ENCODE assay signal across 1 cellular context in genomic region chr17:68057531-68057952, GRCh38.
TF ChIP-seq lines count a peak whose summit lies in the region.

No MANE protein-coding gene starts in this region.

TF ChIP-seq in K562, 482 proteins besides CTCF, POLR2A, EP300 and RAD21 (continued from another document and continues in another):
- TF ChIP-seq ZBTB49 (CRISPR knock-in tag; IDR thresholded peaks at IDR 0.05; ENCODE audit: borderline replicate concordance) (no peak), RCOR1 (IDR thresholded peaks at IDR 0.05; ENCODE audit: borderline replicate concordance in 1 of 2, low read depth in 2 of 2, low read length in 2 of 2) (peak in 1 of 2 experiments; percentile 30; a peak in 1 of 4 replicates), POLR2B (IDR thresholded peaks at IDR 0.05; ENCODE audit: low read depth, partially characterized antibody) (no peak), HDGF (IDR thresholded peaks at IDR 0.05) (no peak), ZC3H8 (IDR thresholded peaks at IDR 0.05) (no peak), NR2C2 (CRISPR knock-in tag; IDR thresholded peaks at IDR 0.05) (no peak), NR2C2 (tag; IDR thresholded peaks at IDR 0.05) (no peak), NRF1 (conservative IDR thresholded peaks at IDR 0.05 in 1 of 2, IDR thresholded peaks at IDR 0.05 in 1 of 2) (no peak), CC2D1A (IDR thresholded peaks at IDR 0.05) (peak; percentile 57; the same call in 1 of the 2 replicates), HNRNPK (IDR thresholded peaks at IDR 0.05; ENCODE audit: low read depth, low read length, poor library complexity, severe bottlenecking) (no peak), MYBL2 (IDR thresholded peaks at IDR 0.05; ENCODE audit: low read depth) (peak; percentile 45; the same call in 1 of the 2 replicates), MYBL2 (CRISPR knock-in tag; IDR thresholded peaks at IDR 0.05; ENCODE audit: borderline replicate concordance) (no peak), ATF3 (IDR thresholded peaks at IDR 0.05) (no peak), ATF3 (CRISPR knock-in tag; conservative IDR thresholded peaks at IDR 0.05) (no peak), BCOR (IDR thresholded peaks at IDR 0.05) (peak; percentile 88), SREBF2 (CRISPR knock-in tag; IDR thresholded peaks at IDR 0.05) (no peak), FOXM1 (IDR thresholded peaks at IDR 0.05; ENCODE audit: low read depth) (0 out of 2 replicates have a peak, but pooled peaks have one; percentile 26), FOXM1 (CRISPR knock-in tag; IDR thresholded peaks at IDR 0.05; ENCODE audit: low read depth) (no peak), AFF1 (IDR thresholded peaks at IDR 0.05; ENCODE audit: low read depth in 1 of 2, partially characterized antibody in 2 of 2) (no peak), SMARCA5 (IDR thresholded peaks at IDR 0.05) (peak; percentile 89; the same call in 1 of the 2 replicates), MYNN (IDR thresholded peaks at IDR 0.05) (no peak), MYNN (CRISPR knock-in tag; IDR thresholded peaks at IDR 0.05) (no peak), CBX8 (IDR thresholded peaks at IDR 0.05; ENCODE audit: borderline replicate concordance, extremely low read depth, low read depth, low read length, poor library complexity, severe bottlenecking) (no peak), ZBTB12 (CRISPR knock-in tag; IDR thresholded peaks at IDR 0.05) (no peak), CBX2 (IDR thresholded peaks at IDR 0.05; ENCODE audit: insufficient read depth, low read length, poor library complexity, severe bottlenecking) (no peak), PRPF4 (IDR thresholded peaks at IDR 0.05; ENCODE audit: insufficient read depth, low read depth, low read length, poor library complexity, severe bottlenecking) (no peak), NONO (IDR thresholded peaks at IDR 0.05; ENCODE audit: low read depth in 2 of 2, low read length in 1 of 2) (0 out of 4 replicates have a peak, but pooled peaks of 1 of the 2 experiments have one; percentile 15), PBX2 (CRISPR knock-in tag; IDR thresholded peaks at IDR 0.05; ENCODE audit: low read depth) (no peak), PBX2 (tag; conservative IDR thresholded peaks at IDR 0.05; ENCODE audit: low read depth) (no peak), TEAD2 (tag; IDR thresholded peaks at IDR 0.05) (no peak), MXI1 (IDR thresholded peaks at IDR 0.05; ENCODE audit: low read depth, low read length) (no peak), CGGBP1 (CRISPR knock-in tag; IDR thresholded peaks at IDR 0.05) (no peak), CHD2 (IDR thresholded peaks at IDR 0.05; ENCODE audit: low read depth, low read length) (no peak), ZBTB2 (IDR thresholded peaks at IDR 0.05) (no peak), HNRNPUL1 (IDR thresholded peaks at IDR 0.05; ENCODE audit: low read length) (no peak)
